In the genomic region with DNA sequence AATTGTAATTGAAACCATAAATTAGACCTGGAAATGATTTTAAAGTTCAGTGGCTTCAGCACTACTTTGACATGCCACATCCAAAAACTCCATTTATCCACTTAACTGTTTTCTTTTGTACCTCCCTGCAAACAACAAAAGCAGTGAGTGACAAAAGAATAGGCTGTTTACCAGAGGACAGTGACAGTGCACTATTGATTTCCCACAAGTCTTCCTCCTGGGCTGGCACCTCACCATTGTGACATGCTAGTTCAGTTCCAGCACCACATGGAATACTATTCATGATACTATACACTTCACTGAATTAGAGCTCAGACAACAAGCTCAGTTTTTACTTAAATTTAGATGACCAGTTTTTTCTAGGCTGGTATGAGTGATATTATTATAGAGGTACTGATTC, we compare ENCODE assay signal across 16 cellular contexts. TPM values are rescaled to one million over a fixed set of nuclear protein-coding genes. Genes with fewer than 3 reads are reported as not detected.
"Had no signal": no experiment of that assay in that cellular context is flagged by ENCODE, and none has a peak within 500 bp of the region (broad histone marks: within the 10 kb centered on the region; RNA-seq: fewer than 3 reads in every experiment).

No MANE protein-coding gene starts in this region.

- ATAC-seq: activated CD4-positive, alpha-beta T cell treated with anti-CD3 and anti-CD28 coated beads for 36 hours; activated CD8-positive, alpha-beta memory T cell treated with anti-CD3 and anti-CD28 coated beads, Interleukin-2, amount 10 ng/mL, durations not matched to agents 7 days and 5 days; foreskin keratinocyte; left lung; sciatic nerve; stimulated activated effector memory CD8-positive, alpha-beta T cell treated with anti-CD3 and anti-CD28 coated beads, Interleukin-12 subunit alpha, Interleukin-12 subunit beta, amount 100 ng/mL, for 72 hours; WTC11 had no signal

- H3K36me3 ChIP-seq: cardiac muscle cell, thyroid gland had no signal

- H3K4me3 ChIP-seq: cardiac muscle cell, left lung, smooth muscle cell, thyroid gland had no signal

- FAIRE-seq: colon, keratinocyte had no signal

- H3K4me1 ChIP-seq: foreskin keratinocyte, left lung, thyroid gland had no signal

- DNase-seq: activated CD4-positive, alpha-beta memory T cell treated with anti-CD3 and anti-CD28 coated beads for 36 hours; activated CD4-positive, alpha-beta T cell treated with anti-CD3 and anti-CD28 coated beads for 36 hours; activated CD8-positive, alpha-beta memory T cell treated with anti-CD3 and anti-CD28 coated beads, Interleukin-2, amount 10 ng/mL, durations not matched to agents 7 days and 5 days; amniotic stem cell; foreskin keratinocyte; glutamatergic neuron; left lung; stimulated activated CD4-positive, alpha-beta T cell treated with anti-CD3 and anti-CD28 coated beads, Interleukin-4, amount 100 ng/mL, for 1 hour; thyroid gland had no signal

- H3K27me3 ChIP-seq: cardiac muscle cell, foreskin keratinocyte, left lung, thyroid gland had no signal

- H3K9me3 ChIP-seq: left lung, thyroid gland had no signal

- H3K27ac ChIP-seq: cardiac muscle cell, foreskin keratinocyte, left lung, thyroid gland had no signal

RNA-seq across cellular contexts. Expression of gene FANCB, which starts 29.7 kb away (rescaled TPM):
- polyA plus RNA-seq: cardiac muscle cell had no signal
